ENCODE assay signal across 30 cellular contexts in the genomic region with DNA sequence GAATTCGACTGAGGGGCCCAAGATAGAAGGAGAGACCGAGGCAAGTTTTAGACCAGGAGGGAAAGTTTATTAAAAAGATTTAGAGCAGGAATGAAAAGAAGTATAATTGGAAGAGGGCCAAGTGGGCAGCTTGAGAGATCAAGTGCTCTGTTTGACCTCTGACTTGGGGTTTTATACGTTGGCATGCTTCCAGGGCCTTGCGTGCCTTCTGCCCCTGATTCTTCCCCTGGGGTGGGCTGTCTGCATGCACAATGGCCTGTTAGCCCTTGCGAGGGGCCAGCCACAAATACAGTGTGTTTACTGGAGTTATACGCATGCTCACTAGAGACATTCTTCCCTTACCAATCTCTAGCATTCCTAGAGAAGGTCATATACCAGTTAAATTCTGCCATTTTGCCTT.
"Had no signal": no experiment of that assay in that cellular context is flagged by ENCODE, and none has a peak within 500 bp of the region (broad histone marks: within the 10 kb centered on the region; RNA-seq: fewer than 3 reads in every experiment).

No MANE protein-coding gene starts in this region.

- H3K27me3 ChIP-seq: breast epithelium, SJCRH30 had no signal

- H3K27me3 Mint-ChIP-seq: activated naive CD4-positive, alpha-beta T cell treated with anti-CD3 and anti-CD28 coated beads, Interleukin-2, amount 50 U/mL, for 24 hours had no signal

- H3K4me3 Mint-ChIP-seq: activated CD8-positive, alpha-beta T cell treated with anti-CD3 and anti-CD28 coated beads, Interleukin-2, amount 10 ng/mL, durations not matched to agents 7 days and 5 days; activated naive CD4-positive, alpha-beta T cell treated with anti-CD3 and anti-CD28 coated beads, Interleukin-2, amount 50 U/mL, for 24 hours had no signal

- H3K4me1 Mint-ChIP-seq: activated naive CD4-positive, alpha-beta T cell treated with anti-CD3 and anti-CD28 coated beads, Interleukin-2, amount 50 U/mL, for 24 hours had no signal

- H3K27ac Mint-ChIP-seq: activated CD8-positive, alpha-beta T cell treated with anti-CD3 and anti-CD28 coated beads, Interleukin-2, amount 10 ng/mL, durations not matched to agents 7 days and 5 days; activated naive CD4-positive, alpha-beta T cell treated with anti-CD3 and anti-CD28 coated beads, Interleukin-2, amount 50 U/mL, for 24 hours had no signal

- H3K9me3 ChIP-seq: breast epithelium, SJCRH30, SK-N-SH had no signal

- H3K9ac ChIP-seq: SK-N-SH had no signal

- H3K36me3 ChIP-seq: breast epithelium, SJCRH30, WERI-Rb-1 had no signal

- H3K9me3 Mint-ChIP-seq: activated naive CD4-positive, alpha-beta T cell treated with anti-CD3 and anti-CD28 coated beads, Interleukin-2, amount 50 U/mL, for 24 hours had no signal

- H3K36me3 Mint-ChIP-seq: activated naive CD4-positive, alpha-beta T cell treated with anti-CD3 and anti-CD28 coated beads, Interleukin-2, amount 50 U/mL, for 24 hours had no signal

- H3K4me3 ChIP-seq: breast epithelium, SJCRH30 had no signal

- DNase-seq: activated CD4-positive, alpha-beta T cell treated with anti-CD3 and anti-CD28 coated beads for 48 hours; activated CD4-positive, alpha-beta T cell treated with anti-CD3 and anti-CD28 coated beads, Interleukin-2, amount 50 U/mL, for 4 hours; activated CD4-positive, CD25-positive, alpha-beta regulatory T cell treated with anti-CD3 and anti-CD28 coated beads, Interleukin-2, amount 50 U/mL, for 72 hours; activated CD8-positive, alpha-beta memory T cell treated with anti-CD3 and anti-CD28 coated beads, Interleukin-2, amount 50 U/mL, for 48 hours; activated CD8-positive, alpha-beta T cell treated with anti-CD3 and anti-CD28 coated beads, Interleukin-2, amount 10 ng/mL, durations not matched to agents 7 days and 5 days; activated effector memory CD4-positive, alpha-beta T cell treated with Interleukin-2 at 50 U/mL for 16 hours; activated naive CD4-positive, alpha-beta T cell; activated T-cell treated with anti-CD3 and anti-CD28 coated beads, Interleukin-2, amount 50 U/mL, for 1 hour; aorta; caudate nucleus; Karpas-422; MM.1S; NCI-H1105; NCI-H1436; NCI-H1694 treated with DMSO at 0.1 percent for 48 hours; NCI-H2029 treated with DMSO at 0.1 percent for 48 hours; NCI-H2171; NCI-H226; NCI-H526; NCI-H774; NK-92 treated with Interleukin-12 subunit alpha and Interleukin-12 subunit beta, amount 100 ng/mL, for 24 hours; OCI-M1; Right ventricle myocardium superior; SJCRH30; SK-N-SH; T-helper 1 cell; WERI-Rb-1 had no signal

- H3K4me1 ChIP-seq: breast epithelium, SJCRH30 had no signal

- H3K27ac ChIP-seq: breast epithelium, RWPE1, SJCRH30, WERI-Rb-1 had no signal
